Comparison of ENCODE assay signal across 27 cellular contexts in the genomic region with DNA sequence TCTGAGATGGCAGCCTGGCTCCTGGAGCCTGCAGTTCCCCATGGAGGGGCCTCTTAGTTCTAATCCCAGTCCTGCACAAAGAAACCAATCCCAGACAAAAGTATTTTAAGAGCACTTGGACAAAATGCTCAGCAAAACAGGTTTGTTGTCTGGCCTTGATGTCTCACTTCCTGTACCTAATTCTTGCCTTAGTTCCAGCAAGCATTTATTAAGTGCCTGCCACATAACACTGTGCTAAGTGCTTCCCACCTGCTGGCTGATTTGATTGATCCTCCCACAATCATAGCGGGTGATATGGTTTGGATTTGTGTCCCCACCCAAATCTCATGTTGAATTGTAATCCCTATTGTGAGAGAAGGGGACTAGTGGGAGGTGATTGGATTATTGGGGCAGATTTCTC.
"Had no signal": no experiment of that assay in that cellular context is flagged by ENCODE, and none has a peak within 500 bp of the region (broad histone marks: within the 10 kb centered on the region; RNA-seq: fewer than 3 reads in every experiment).

No MANE protein-coding gene starts in this region.

- H3K27me3 ChIP-seq: ascending aorta, ovary, testis, transverse colon, uterus had no signal

- H3K27ac ChIP-seq: ovary, skin epidermis, testis, transverse colon, uterus had no signal

- H3K9me3 ChIP-seq: ovary, testis, transverse colon, uterus had no signal

- ATAC-seq: left lobe of liver; naive thymus-derived CD4-positive, alpha-beta T cell; sciatic nerve; stimulated activated naive CD8-positive, alpha-beta T cell treated with anti-CD3 and anti-CD28 coated beads, Interleukin-15, Interleukin-2, amounts not matched to agents 100 U/mL and 50 U/mL, for 24 hours; T-helper 17 cell had no signal

- H3K36me3 ChIP-seq: ascending aorta, ovary, transverse colon, uterus had no signal

- H3K4me1 ChIP-seq: transverse colon, uterus had no signal

- H3K4me3 ChIP-seq: ascending aorta, ovary, skin epidermis, testis, transverse colon, uterus had no signal

- DNase-seq: activated CD4-positive, alpha-beta memory T cell treated with anti-CD3 and anti-CD28 coated beads, Interleukin-2, amount 10 ng/mL, durations not matched to agents 7 days and 5 days; activated CD4-positive, alpha-beta T cell treated with anti-CD3 and anti-CD28 coated beads, Interleukin-2, amount 10 ng/mL, durations not matched to agents 7 days and 5 days; activated CD4-positive, CD25-positive, alpha-beta regulatory T cell treated with anti-CD3 and anti-CD28 coated beads, Interleukin-2, amount 50 U/mL, for 72 hours; activated CD8-positive, alpha-beta memory T cell treated with anti-CD3 and anti-CD28 coated beads, Interleukin-2, amount 50 U/mL, for 48 hours; activated gamma-delta T cell; activated naive CD4-positive, alpha-beta T cell treated with anti-CD3 and anti-CD28 coated beads, Interleukin-2, amount 10 ng/mL, durations not matched to agents 7 days and 5 days; activated naive CD8-positive, alpha-beta T cell treated with anti-CD3 and anti-CD28 coated beads, Interleukin-2, amount 10 ng/mL, durations not matched to agents 7 days and 5 days; activated T-cell treated with anti-CD3 and anti-CD28 coated beads, Interleukin-2, amount 50 U/mL, for 24 hours; caudate nucleus; cortex of kidney; kidney glomerular epithelial cell; midbrain; naive thymus-derived CD4-positive, alpha-beta T cell; ovary; retina; stimulated activated CD4-positive, alpha-beta T cell treated with anti-CD3 and anti-CD28 coated beads, Interleukin-12 subunit alpha, Interleukin-12 subunit beta, amount 100 ng/mL, for 4 hours; stimulated activated CD4-positive, alpha-beta T cell treated with anti-CD3 and anti-CD28 coated beads, Interleukin-4, amount 100 ng/mL, for 1 hour; stimulated activated naive CD8-positive, alpha-beta T cell treated with anti-CD3 and anti-CD28 coated beads, Interleukin-15, Interleukin-2, amounts not matched to agents 100 U/mL and 50 U/mL, for 24 hours; T-helper 17 cell; T1000; testis; transverse colon; uterus had no signal
